Comparison of ENCODE assay signal across 17 cellular contexts in the genomic region with DNA sequence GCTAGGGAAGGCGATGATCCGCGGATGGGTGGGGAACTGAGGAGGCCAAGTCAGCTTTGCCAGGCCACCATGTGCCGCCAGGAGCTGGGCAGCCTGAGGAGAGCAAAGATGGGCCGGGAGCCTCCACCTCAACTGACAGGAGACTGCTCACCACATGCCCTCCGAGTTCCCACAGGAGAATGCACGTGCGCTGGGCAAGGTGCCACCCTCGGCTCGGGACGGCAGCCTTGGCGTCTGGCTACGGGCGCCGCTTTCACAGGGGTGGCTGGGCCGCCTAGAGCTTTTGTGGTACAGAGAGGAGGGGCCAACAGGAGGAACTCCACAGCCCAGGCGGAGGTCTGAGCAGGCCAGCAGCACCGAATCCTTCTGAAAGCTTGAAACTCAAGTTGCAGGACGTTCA. TPM values are rescaled to one million over a fixed set of nuclear protein-coding genes. Genes with fewer than 3 reads are reported as not detected.
DNase-seq lines count a peak whose midpoint lies in the region; ATAC-seq and TF ChIP-seq lines count a peak whose summit lies in the region.
"Had no signal": no experiment of that assay in that cellular context is flagged by ENCODE, and none has a peak within 500 bp of the region (broad histone marks: within the 10 kb centered on the region; RNA-seq: fewer than 3 reads in every experiment).

No MANE protein-coding gene starts in this region.

- H4K8ac ChIP-seq in H9 (replicated peaks; ENCODE audit: insufficient read length, low read depth, low read length), result no peak overlapping the region

- no peak overlapping the region for H3K4me2 ChIP-seq in H9 (ENCODE audit: insufficient read depth, insufficient read length, low read length)

- no peak overlapping the region for H4K91ac ChIP-seq in H9 (ENCODE audit: insufficient read length, low read depth, low read length)

- POLR2A ChIA-PET in T-cell (lab: Charles Lee), result no interaction called here

- H4K20me1 ChIP-seq in H9 (ENCODE audit: control insufficient read depth, insufficient read depth, insufficient read length), result no peaks in the 10 kb centered on the region

- H3K23ac ChIP-seq in H9 (ENCODE audit: insufficient read length, low read depth, low read length), result no peak overlapping the region

- H3K56ac ChIP-seq in H9 (ENCODE audit: insufficient read length, low read depth, low read length), result no peak overlapping the region

- no peaks in the 10 kb centered on the region; the same call in 1 of the 2 replicates for H3K27me3 Mint-ChIP-seq in H9 (ENCODE audit: low read depth)
- H3K27me3 Mint-ChIP-seq in T-cell, result peaks cover 7 to 11% of the 10 kb centered on the region in 2 donors

- H3K4me1 Mint-ChIP-seq in H9 (peaks cover 8 to 15% of the 10 kb centered on the region in 2 experiments), T-cell (peaks cover 2 to 10% (median 6%) of the 10 kb centered on the region in 3 donors)
- H3K4me1 Mint-ChIP-seq: endodermal cell had no signal

- no peak overlapping the region for H2BK20ac ChIP-seq in H9 (ENCODE audit: low read depth, low read length, poor library complexity, severe bottlenecking)

- CTCF ChIA-PET in T-cell (lab: Charles Lee), result no interaction called here

- H3K4me3 Mint-ChIP-seq in H9 (no peak overlapping the region), T-cell (no peak overlapping the region)
- H3K4me3 Mint-ChIP-seq: central memory CD8-positive, alpha-beta T cell; endodermal cell; T-helper 2 cell treated with Interferon-gamma antibody and Interleukin-4, amounts not matched to agents 5 μg/mL and 100 μg/mL, for 36 hours had no signal

- H3K27me3 ChIP-seq in H9 (ENCODE audit: insufficient read depth, low read length), result no peaks in the 10 kb centered on the region

- H3K4ac ChIP-seq in H9 (ENCODE audit: low read depth, low read length), result no peak overlapping the region

- no peak overlapping the region for H3K18ac ChIP-seq in H9 (ENCODE audit: insufficient read length, low read depth, low read length)

- no peak overlapping the region for H2BK120ac ChIP-seq in H9 (ENCODE audit: low read depth, low read length, poor library complexity, severe bottlenecking)

- no peak overlapping the region for H2BK15ac ChIP-seq in H9 (ENCODE audit: low read depth, low read length)

- H3K27ac Mint-ChIP-seq in H9 (no peak overlapping the region), T-cell (no peak overlapping the region)
- H3K27ac Mint-ChIP-seq: endodermal cell; T-helper 2 cell treated with Interferon-gamma antibody and Interleukin-4, amounts not matched to agents 5 μg/mL and 100 μg/mL, for 36 hours had no signal

- peaks cover 7% of the 10 kb centered on the region; the same call in 1 of the 2 replicates for H3K4me1 ChIP-seq in H9 (ENCODE audit: insufficient read depth, low read length)

- H2BK5ac ChIP-seq in H9 (ENCODE audit: insufficient read length, low read length), result no peak overlapping the region

- H3K79me1 ChIP-seq in H9 (ENCODE audit: insufficient read depth, low read depth, low read length, poor library complexity, severe bottlenecking), result no peaks in the 10 kb centered on the region

- no peaks in the 10 kb centered on the region for H3K23me2 ChIP-seq in H9 (ENCODE audit: insufficient read length, low read depth, low read length, poor library complexity, severe bottlenecking)

- H3T11ph ChIP-seq in H9 (ENCODE audit: low read length), result no peak overlapping the region

- ATAC-seq in sciatic nerve (no peak), T-cell (replicated peaks in 1 of 4) (no peak), GM19452 (IDR thresholded peaks at IDR 0.05; ENCODE audit: unreplicated experiment) (no peak)
- ATAC-seq: Panc1 had no signal

- H2AK5ac ChIP-seq in H9 (ENCODE audit: insufficient read length, low read length), result no peak overlapping the region

- no CpG with 5 or more reads among the region's 19 CpGs for WGBS in H9 (ENCODE audit: extremely low coverage, insufficient read length, low lambda C conversion rate)

- H3K36me3 Mint-ChIP-seq in H9 (ENCODE audit: insufficient read depth in 1 of 3, low read depth in 3 of 3) (no peaks in the 10 kb centered on the region), T-cell (no peaks in the 10 kb centered on the region)

- no peak overlapping the region for H4K5ac ChIP-seq in H9 (ENCODE audit: insufficient read length, low read depth, low read length)

- H3K27ac ChIP-seq in H9 (ENCODE audit: insufficient read length, low read depth, low read length) (no peak overlapping the region), VCaP (peak overlapping the region; percentile 74)

- no peak overlapping the region for H2AFZ ChIP-seq in H9 (ENCODE audit: low read length)

- no peaks in the 10 kb centered on the region for H3K79me2 ChIP-seq in H9 (ENCODE audit: insufficient read depth, low read length)

- no peaks in the 10 kb centered on the region for H3K9me3 ChIP-seq in H9 (ENCODE audit: control insufficient read depth, low read depth, low read length)

- DNase-seq in H9 (peak; percentile 28), islet precursor cell (peak; percentile 43), sciatic nerve (ENCODE audit: low spot score) (peak; percentile 58), T-cell (no peak), hippocampal formation (lab: John Stamatoyannopoulos, UW) (no peak)
- no peak for DNase-seq in activated CD4-positive, alpha-beta T cell treated with anti-CD3 and anti-CD28 coated beads, Interleukin-2, amount 50 U/mL, for 4 hours
- DNase-seq: COR-L47; endodermal cell; left cardiac atrium; NCI-H2171; occipital lobe; stimulated activated CD4-positive, alpha-beta T cell treated with anti-CD3 and anti-CD28 coated beads, Interleukin-2, amount 100 ng/mL, for 24 hours had no signal

- H3K14ac ChIP-seq in H9 (ENCODE audit: insufficient read depth, low read length), result no peak overlapping the region; the same call in 1 of the 2 replicates

- H3K9me3 Mint-ChIP-seq in H9 (no peaks in the 10 kb centered on the region), T-cell (no peaks in the 10 kb centered on the region)
- H3K9me3 Mint-ChIP-seq: central memory CD8-positive, alpha-beta T cell; endodermal cell; T-helper 2 cell treated with Interferon-gamma antibody and Interleukin-4, amounts not matched to agents 5 μg/mL and 100 μg/mL, for 36 hours had no signal

- no peak overlapping the region for H2BK12ac ChIP-seq in H9 (ENCODE audit: insufficient read length, low read depth, low read length)

- TF ChIP-seq CTCF in H9 (conservative IDR thresholded peaks at IDR 0.05), result no peak
- TF ChIP-seq CTCF in VCaP (conservative IDR thresholded peaks at IDR 0.05), result no peak

- intact Hi-C loops in sciatic nerve (cut with DNase I), result no loop called here

- no peak overlapping the region for H3K9ac ChIP-seq in H9 (ENCODE audit: extremely low read depth, insufficient read length, low read length)

RNA-seq across cellular contexts. Expression of a gene that starts 5.3 kb away (rescaled TPM):
- 57.0 and 62.1 TPM in 2 replicates for total RNA-seq in H9 (2021)
- 132 TPM for total RNA-seq in sciatic nerve
- total RNA-seq in T-cell, result 100 to 1,000 TPM in 2 of 5 donors, 10 to 100 TPM in 3; 65.9 to 125 (median 96.2) TPM

RNA-seq across cellular contexts. Expression of a gene that starts 54.3 kb away (rescaled TPM):
- total RNA-seq in H9 (2021) (30.4 and 31.1 TPM in 2 replicates), sciatic nerve (54.4 TPM), T-cell (100 to 1,000 TPM in 3 of 5 donors, 10 to 100 TPM in 2; 54.1 to 119 (median 112) TPM)

Comparison
In these comparisons a context has a peak if more than half of its experiments do, and no peak if none do; other contexts are left out.
1. DNase-seq: peak in H9 (single experiment), islet precursor cell (single experiment) and sciatic nerve (single experiment); none in T-cell (0 of 34), activated CD4-positive, alpha-beta T cell treated with anti-CD3 and anti-CD28 coated beads, Interleukin-2, amount 50 U/mL, for 4 hours (0 of 2) and hippocampal formation (0 of 2).